ENCODE assay signal across 8 cellular contexts in the genomic region with DNA sequence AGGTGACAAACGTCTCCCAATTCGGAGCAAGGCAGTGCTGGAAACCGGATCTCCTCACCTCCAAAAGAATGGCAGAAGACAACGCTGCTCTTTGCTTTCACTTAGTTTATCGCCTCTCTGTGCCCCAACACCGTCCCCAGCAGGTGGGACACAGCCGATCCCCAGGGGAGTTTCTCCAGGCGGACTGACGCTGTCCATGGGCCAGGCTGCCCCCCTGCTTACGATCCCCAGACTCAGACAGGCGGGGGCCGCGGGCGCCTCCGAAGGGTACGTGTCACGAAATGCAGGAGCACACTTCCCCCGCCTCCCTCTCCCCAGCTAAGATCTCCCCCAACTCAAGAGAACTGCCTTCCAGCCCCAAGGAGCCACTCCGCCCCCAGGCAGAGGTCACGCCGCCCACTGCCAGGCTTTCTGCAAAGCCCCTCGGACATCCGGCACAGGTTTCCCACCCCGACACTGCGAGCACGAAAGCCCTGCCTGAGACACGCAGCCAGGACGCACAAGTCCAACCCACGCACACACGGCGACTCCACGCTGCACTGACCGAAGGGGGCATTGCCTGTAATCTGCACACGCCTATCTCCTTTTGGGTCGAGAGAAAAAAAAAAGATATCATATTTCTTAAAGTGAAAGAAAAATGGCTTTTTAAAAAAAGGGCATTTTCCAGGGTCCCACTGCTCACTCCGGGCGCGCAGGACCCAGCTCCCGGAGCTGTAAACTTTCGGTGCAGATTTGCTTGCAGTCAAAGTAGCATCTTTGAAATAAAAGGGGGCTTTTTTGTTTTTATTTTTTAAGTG. TPM values are rescaled to one million over a fixed set of nuclear protein-coding genes. Genes with fewer than 3 reads are reported as not detected.
DNase-seq lines count a peak whose midpoint lies in the region; ATAC-seq and TF ChIP-seq lines count a peak whose summit lies in the region.

No MANE protein-coding gene starts in this region.

- no peaks in the 10 kb centered on the region for H3K27me3 Mint-ChIP-seq in type B pancreatic cell

- peak; percentile 21 for ATAC-seq in HG03354 (IDR thresholded peaks at IDR 0.05; ENCODE audit: poor library complexity, severe bottlenecking, unreplicated experiment)

- H3K27ac Mint-ChIP-seq in type B pancreatic cell: no peak overlapping the region

- TF ChIP-seq POLR2A in erythroblast (IDR thresholded peaks at IDR 0.05; ENCODE audit: low read length): no peak

- H3K9me3 Mint-ChIP-seq in type B pancreatic cell: no peaks in the 10 kb centered on the region

- H3K36me3 Mint-ChIP-seq in type B pancreatic cell: peaks cover 23% of the 10 kb centered on the region

- H3K4me3 Mint-ChIP-seq in type B pancreatic cell: no peak overlapping the region

- DNase-seq in NCI-H146 (lab: John Stamatoyannopoulos, UW) (peak; percentile 33), NCI-H146 treated with DMSO at 0.1 percent for 48 hours (lab: John Stamatoyannopoulos, UW; ENCODE audit: unreplicated experiment) (no peak), SW 1271 (lab: John Stamatoyannopoulos, UW) (peak; percentile 63 to 64), erythroblast (lab: John Stamatoyannopoulos, UW) (peak; percentile 59 to 68), midbrain (lab: John Stamatoyannopoulos, UW) (peak; percentile 58), type B pancreatic cell (ENCODE audit: extremely low spot score, unreplicated experiment) (peak; percentile 78), NCI-H128 (lab: John Stamatoyannopoulos, UW; ENCODE audit: unreplicated experiment) (no peak)

- TF ChIP-seq CTCF in type B pancreatic cell (conservative IDR thresholded peaks at IDR 0.05): peak; percentile 51

- H3K4me1 Mint-ChIP-seq in type B pancreatic cell (ENCODE audit: unreplicated experiment): peaks cover 39% of the 10 kb centered on the region

RNA-seq across cellular contexts. Expression of a gene that starts 1.9 kb away (rescaled TPM):
- 48.3 and 48.7 TPM in 2 replicates for total RNA-seq in type B pancreatic cell (ENCODE audit: low replicate concordance)

Comparison
In these comparisons a context has a peak if more than half of its experiments do, and no peak if none do; other contexts are left out.
1. DNase-seq: peak in NCI-H146 (single experiment), SW 1271 (2 of 2), erythroblast (2 of 2), midbrain (single experiment) and type B pancreatic cell (single experiment); none in NCI-H146 treated with DMSO at 0.1 percent for 48 hours (single experiment) and NCI-H128 (single experiment).